In the genomic region with DNA sequence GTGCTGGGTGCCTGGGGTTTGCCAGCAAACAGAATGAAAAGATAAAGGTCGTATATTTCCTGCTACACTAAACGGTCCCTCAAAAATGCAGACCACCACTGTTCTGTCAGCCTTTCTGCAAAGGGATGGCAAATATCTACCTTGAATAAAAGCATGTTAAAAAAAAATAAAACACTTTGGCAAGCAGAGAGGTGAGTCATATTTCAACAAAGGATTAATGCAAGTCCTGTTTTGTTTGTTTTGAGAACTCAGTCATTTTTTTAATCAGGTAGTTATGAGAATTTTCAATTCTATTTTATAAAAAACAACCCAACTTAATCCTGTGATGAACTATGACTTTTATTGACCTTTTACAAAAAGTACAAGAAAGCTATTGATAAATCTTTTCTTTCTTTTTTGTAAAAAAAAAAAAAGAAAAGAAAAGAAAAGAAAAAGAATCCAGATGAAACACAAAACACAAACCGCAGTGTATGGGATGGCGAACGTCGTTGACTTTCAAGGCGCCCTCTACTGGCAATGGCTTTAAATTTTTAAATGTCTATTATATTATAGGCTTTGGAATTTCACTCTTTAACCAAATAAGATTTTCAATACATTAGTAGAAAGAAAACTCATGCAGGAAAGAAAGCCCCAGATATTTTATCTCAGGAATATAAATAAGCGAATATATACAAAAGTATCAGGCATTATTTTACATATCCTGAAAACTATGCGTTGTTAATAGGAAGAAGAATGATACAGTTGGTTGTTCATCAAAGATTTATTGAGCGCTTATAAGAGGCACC, we compare ENCODE assay signal across 8 cellular contexts.
DNase-seq lines count a peak whose midpoint lies in the region; ATAC-seq and TF ChIP-seq lines count a peak whose summit lies in the region.

No MANE protein-coding gene starts in this region.

- no peaks in the 10 kb centered on the region for H3K36me3 ChIP-seq in gastrocnemius medialis

- intact Hi-C loops in gastrocnemius medialis (cut with DNase I; ENCODE audit: low total_unique reads) = no loop called here

- H3K27ac ChIP-seq in foreskin keratinocyte = peak overlapping the region; percentile 26
- no peak overlapping the region for H3K27ac ChIP-seq in gastrocnemius medialis

- in situ Hi-C loops in gastrocnemius medialis (cut with MboI; ENCODE audit: low sequenced_read_pairs in 4 of 4) = no loop called here

- DNase-seq in activated effector memory CD4-positive, alpha-beta T cell treated with anti-CD3 and anti-CD28 coated beads, Interleukin-2, amount 50 U/mL, for 16 hours = peak; percentile 74
- DNase-seq in activated effector memory CD4-positive, alpha-beta T cell treated with Interleukin-2 at 50 U/mL for 16 hours = no peak
- DNase-seq in NCI-H2107 treated with DMSO at 0.1 percent for 48 hours (lab: John Stamatoyannopoulos, UW; ENCODE audit: unreplicated experiment) (peak; percentile 71), activated T-cell treated with anti-CD3 and anti-CD28 coated beads for 4 hours (peak; percentile 36), foreskin keratinocyte (peak; percentile 60 to 76), gastrocnemius medialis (no peak)

- no peaks in the 10 kb centered on the region for H3K27me3 ChIP-seq in foreskin keratinocyte
- no peaks in the 10 kb centered on the region for H3K27me3 ChIP-seq in gastrocnemius medialis

- no peaks in the 10 kb centered on the region for H3K9me3 ChIP-seq in gastrocnemius medialis

- H3K4me3 ChIP-seq in gastrocnemius medialis = no peak overlapping the region

- ATAC-seq in foreskin keratinocyte (peak; percentile 71), gastrocnemius medialis (no peak), GM19397 (IDR thresholded peaks at IDR 0.05; ENCODE audit: unreplicated experiment) (no peak), GM21367 (IDR thresholded peaks at IDR 0.05; ENCODE audit: unreplicated experiment) (no peak)

- peak; percentile 79 for TF ChIP-seq CTCF in foreskin keratinocyte (conservative IDR thresholded peaks at IDR 0.05)
- TF ChIP-seq CTCF in gastrocnemius medialis (IDR thresholded peaks at IDR 0.05 in 4 of 5, conservative IDR thresholded peaks at IDR 0.05 in 1 of 5) = peak in 4 of 5 experiments; percentile 18 to 65 (median 40)

- H3K4me1 ChIP-seq in foreskin keratinocyte (peaks cover 10% of the 10 kb centered on the region), gastrocnemius medialis (no peaks in the 10 kb centered on the region)

- TF ChIP-seq POLR2A in gastrocnemius medialis (IDR thresholded peaks at IDR 0.05) = no peak

Comparison
In these comparisons a context has a peak if more than half of its experiments do, and no peak if none do; other contexts are left out.
1. DNase-seq: peak in activated effector memory CD4-positive, alpha-beta T cell treated with anti-CD3 and anti-CD28 coated beads, Interleukin-2, amount 50 U/mL, for 16 hours (single experiment), NCI-H2107 treated with DMSO at 0.1 percent for 48 hours (single experiment), activated T-cell treated with anti-CD3 and anti-CD28 coated beads for 4 hours (single experiment) and foreskin keratinocyte (2 of 2); none in activated effector memory CD4-positive, alpha-beta T cell treated with Interleukin-2 at 50 U/mL for 16 hours (single experiment) and gastrocnemius medialis (0 of 2).